Comparison of ENCODE assay signal across 1 cellular context in the genomic region with DNA sequence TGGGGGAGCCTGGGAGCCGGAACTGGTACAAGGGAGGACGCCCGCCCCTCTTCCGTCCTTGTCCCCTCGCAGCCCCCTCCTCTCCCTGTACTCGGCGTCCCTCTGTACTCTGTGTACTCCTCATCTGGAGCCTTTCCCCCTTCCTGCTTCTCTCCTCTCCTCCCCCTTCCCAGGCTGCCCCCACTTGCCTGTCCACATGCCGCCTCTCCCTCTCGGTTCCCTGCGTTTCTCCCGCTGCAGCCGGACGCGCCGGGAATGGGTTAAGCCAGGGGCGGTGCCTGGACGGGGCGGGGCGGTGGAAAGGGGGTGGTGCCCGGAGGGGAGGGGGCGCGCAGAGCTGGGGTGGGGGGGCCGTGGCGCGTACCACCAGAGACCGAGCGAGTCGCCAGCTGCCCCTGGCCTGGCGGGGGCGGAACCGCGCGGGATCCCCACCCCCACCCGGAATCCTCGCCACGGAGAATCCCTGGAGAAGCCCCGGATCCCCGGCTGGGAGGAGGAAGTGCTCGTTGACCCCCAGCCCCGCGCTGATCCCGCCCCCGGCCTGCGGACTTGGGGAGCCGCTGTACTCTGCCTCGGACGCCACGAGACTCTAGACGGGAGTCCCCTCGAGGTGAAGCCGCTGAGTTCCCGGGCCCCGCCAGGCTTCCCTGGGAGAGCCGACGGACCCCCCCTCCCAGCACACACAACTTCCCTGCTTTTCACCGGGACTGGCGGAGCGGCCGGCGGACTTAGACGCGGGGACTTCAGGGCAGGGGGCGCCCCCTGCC.
A peak's percentile ranks its signal among the peaks of the same experiment; 100 is the strongest.
TF ChIP-seq lines count a peak whose summit lies in the region.

No MANE protein-coding gene starts in this region.

TF ChIP-seq in HepG2, 621 proteins besides CTCF, POLR2A, EP300 and RAD21 (continued from another document and continues in another):
- no peak for TF ChIP-seq ZSCAN29 (CRISPR knock-in tag; conservative IDR thresholded peaks at IDR 0.05)
- TF ChIP-seq KLF12 (CRISPR knock-in tag; IDR thresholded peaks at IDR 0.05; ENCODE audit: borderline replicate concordance), result no peak
- TF ChIP-seq POGZ (CRISPR knock-in tag; IDR thresholded peaks at IDR 0.05), result no peak
- TF ChIP-seq KLF6 (CRISPR knock-in tag; IDR thresholded peaks at IDR 0.05), result no peak
- TF ChIP-seq GZF1 (CRISPR knock-in tag; IDR thresholded peaks at IDR 0.05), result no peak
- TF ChIP-seq, protein P1, sequence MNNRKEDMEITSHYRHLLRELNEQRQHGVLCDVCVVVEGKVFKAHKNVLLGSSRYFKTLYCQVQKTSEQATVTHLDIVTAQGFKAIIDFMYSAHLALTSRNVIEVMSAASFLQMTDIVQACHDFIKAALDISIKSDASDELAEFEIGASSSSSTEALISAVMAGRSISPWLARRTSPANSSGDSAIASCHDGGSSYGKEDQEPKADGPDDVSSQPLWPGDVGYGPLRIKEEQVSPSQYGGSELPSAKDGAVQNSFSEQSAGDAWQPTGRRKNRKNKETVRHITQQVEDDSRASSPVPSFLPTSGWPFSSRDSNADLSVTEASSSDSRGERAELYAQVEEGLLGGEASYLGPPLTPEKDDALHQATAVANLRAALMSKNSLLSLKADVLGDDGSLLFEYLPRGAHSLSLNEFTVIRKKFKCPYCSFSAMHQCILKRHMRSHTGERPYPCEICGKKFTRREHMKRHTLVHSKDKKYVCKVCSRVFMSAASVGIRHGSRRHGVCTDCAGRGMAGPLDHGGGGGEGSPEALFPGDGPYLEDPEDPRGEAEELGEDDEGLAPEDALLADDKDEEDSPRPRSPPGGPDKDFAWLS (CRISPR knock-in tag; IDR thresholded peaks at IDR 0.05; ENCODE audit: borderline replicate concordance), result no peak
- TF ChIP-seq ZNF441 (CRISPR knock-in tag; IDR thresholded peaks at IDR 0.05; ENCODE audit: borderline replicate concordance), result no peak
- no peak for TF ChIP-seq RBM22 (optimal IDR thresholded peaks at IDR 0.05; ENCODE audit: low read length)
- TF ChIP-seq MBNL3 (CRISPR knock-in tag; conservative IDR thresholded peaks at IDR 0.05), result no peak
- TF ChIP-seq, protein P2, sequence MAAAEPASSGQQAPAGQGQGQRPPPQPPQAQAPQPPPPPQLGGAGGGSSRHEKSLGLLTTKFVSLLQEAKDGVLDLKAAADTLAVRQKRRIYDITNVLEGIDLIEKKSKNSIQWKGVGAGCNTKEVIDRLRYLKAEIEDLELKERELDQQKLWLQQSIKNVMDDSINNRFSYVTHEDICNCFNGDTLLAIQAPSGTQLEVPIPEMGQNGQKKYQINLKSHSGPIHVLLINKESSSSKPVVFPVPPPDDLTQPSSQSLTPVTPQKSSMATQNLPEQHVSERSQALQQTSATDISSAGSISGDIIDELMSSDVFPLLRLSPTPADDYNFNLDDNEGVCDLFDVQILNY (CRISPR knock-in tag; conservative IDR thresholded peaks at IDR 0.05), result no peak
- TF ChIP-seq, protein P3, sequence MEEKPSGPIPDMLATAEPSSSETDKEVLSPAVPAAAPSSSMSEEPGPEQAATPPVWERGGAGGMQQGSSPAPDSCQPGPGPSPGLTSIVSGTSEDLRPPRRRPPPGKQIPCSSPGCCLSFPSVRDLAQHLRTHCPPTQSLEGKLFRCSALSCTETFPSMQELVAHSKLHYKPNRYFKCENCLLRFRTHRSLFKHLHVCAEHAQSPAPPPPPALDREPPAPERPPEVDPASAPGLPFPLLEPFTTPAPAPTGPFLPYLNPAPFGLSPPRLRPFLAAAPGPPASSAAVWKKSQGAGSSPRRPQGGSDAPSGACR (CRISPR knock-in tag; IDR thresholded peaks at IDR 0.05), result peak; percentile 16; the same call in 1 of the 2 replicates
- TF ChIP-seq, protein P4, sequence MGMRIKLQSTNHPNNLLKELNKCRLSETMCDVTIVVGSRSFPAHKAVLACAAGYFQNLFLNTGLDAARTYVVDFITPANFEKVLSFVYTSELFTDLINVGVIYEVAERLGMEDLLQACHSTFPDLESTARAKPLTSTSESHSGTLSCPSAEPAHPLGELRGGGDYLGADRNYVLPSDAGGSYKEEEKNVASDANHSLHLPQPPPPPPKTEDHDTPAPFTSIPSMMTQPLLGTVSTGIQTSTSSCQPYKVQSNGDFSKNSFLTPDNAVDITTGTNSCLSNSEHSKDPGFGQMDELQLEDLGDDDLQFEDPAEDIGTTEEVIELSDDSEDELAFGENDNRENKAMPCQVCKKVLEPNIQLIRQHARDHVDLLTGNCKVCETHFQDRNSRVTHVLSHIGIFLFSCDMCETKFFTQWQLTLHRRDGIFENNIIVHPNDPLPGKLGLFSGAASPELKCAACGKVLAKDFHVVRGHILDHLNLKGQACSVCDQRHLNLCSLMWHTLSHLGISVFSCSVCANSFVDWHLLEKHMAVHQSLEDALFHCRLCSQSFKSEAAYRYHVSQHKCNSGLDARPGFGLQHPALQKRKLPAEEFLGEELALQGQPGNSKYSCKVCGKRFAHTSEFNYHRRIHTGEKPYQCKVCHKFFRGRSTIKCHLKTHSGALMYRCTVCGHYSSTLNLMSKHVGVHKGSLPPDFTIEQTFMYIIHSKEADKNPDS (CRISPR knock-in tag; IDR thresholded peaks at IDR 0.05), result no peak
- TF ChIP-seq KDM2A (CRISPR knock-in tag; IDR thresholded peaks at IDR 0.05; ENCODE audit: borderline replicate concordance, low read depth), result peak; percentile 22; the same call in 1 of the 2 replicates
- 0 out of 2 replicates have a peak, but pooled peaks have one; percentile 24 for TF ChIP-seq MAF1 (CRISPR knock-in tag; IDR thresholded peaks at IDR 0.05; ENCODE audit: borderline replicate concordance)
- TF ChIP-seq, protein P5, sequence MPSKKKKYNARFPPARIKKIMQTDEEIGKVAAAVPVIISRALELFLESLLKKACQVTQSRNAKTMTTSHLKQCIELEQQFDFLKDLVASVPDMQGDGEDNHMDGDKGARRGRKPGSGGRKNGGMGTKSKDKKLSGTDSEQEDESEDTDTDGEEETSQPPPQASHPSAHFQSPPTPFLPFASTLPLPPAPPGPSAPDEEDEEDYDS (CRISPR knock-in tag; IDR thresholded peaks at IDR 0.05), result peak; percentile 82
- no peak; the same call in 1 of the 2 replicates for TF ChIP-seq BORCS8-MEF2B (CRISPR knock-in tag; IDR thresholded peaks at IDR 0.05)
- peak; percentile 30; the same call in 1 of the 2 replicates for TF ChIP-seq RXRB (CRISPR knock-in tag; IDR thresholded peaks at IDR 0.05; ENCODE audit: borderline replicate concordance)
- no peak; the same call in 1 of the 2 replicates for TF ChIP-seq ZNF274 (CRISPR knock-in tag; IDR thresholded peaks at IDR 0.05)
- TF ChIP-seq RARA (CRISPR knock-in tag; IDR thresholded peaks at IDR 0.05), result no peak
- TF ChIP-seq, protein P6, sequence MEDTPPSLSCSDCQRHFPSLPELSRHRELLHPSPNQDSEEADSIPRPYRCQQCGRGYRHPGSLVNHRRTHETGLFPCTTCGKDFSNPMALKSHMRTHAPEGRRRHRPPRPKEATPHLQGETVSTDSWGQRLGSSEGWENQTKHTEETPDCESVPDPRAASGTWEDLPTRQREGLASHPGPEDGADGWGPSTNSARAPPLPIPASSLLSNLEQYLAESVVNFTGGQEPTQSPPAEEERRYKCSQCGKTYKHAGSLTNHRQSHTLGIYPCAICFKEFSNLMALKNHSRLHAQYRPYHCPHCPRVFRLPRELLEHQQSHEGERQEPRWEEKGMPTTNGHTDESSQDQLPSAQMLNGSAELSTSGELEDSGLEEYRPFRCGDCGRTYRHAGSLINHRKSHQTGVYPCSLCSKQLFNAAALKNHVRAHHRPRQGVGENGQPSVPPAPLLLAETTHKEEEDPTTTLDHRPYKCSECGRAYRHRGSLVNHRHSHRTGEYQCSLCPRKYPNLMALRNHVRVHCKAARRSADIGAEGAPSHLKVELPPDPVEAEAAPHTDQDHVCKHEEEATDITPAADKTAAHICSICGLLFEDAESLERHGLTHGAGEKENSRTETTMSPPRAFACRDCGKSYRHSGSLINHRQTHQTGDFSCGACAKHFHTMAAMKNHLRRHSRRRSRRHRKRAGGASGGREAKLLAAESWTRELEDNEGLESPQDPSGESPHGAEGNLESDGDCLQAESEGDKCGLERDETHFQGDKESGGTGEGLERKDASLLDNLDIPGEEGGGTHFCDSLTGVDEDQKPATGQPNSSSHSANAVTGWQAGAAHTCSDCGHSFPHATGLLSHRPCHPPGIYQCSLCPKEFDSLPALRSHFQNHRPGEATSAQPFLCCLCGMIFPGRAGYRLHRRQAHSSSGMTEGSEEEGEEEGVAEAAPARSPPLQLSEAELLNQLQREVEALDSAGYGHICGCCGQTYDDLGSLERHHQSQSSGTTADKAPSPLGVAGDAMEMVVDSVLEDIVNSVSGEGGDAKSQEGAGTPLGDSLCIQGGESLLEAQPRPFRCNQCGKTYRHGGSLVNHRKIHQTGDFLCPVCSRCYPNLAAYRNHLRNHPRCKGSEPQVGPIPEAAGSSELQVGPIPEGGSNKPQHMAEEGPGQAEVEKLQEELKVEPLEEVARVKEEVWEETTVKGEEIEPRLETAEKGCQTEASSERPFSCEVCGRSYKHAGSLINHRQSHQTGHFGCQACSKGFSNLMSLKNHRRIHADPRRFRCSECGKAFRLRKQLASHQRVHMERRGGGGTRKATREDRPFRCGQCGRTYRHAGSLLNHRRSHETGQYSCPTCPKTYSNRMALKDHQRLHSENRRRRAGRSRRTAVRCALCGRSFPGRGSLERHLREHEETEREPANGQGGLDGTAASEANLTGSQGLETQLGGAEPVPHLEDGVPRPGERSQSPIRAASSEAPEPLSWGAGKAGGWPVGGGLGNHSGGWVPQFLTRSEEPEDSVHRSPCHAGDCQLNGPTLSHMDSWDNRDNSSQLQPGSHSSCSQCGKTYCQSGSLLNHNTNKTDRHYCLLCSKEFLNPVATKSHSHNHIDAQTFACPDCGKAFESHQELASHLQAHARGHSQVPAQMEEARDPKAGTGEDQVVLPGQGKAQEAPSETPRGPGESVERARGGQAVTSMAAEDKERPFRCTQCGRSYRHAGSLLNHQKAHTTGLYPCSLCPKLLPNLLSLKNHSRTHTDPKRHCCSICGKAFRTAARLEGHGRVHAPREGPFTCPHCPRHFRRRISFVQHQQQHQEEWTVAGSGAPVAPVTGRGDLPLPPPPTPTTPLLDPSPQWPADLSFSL (CRISPR knock-in tag; IDR thresholded peaks at IDR 0.05), result no peak
- TF ChIP-seq, protein P7, sequence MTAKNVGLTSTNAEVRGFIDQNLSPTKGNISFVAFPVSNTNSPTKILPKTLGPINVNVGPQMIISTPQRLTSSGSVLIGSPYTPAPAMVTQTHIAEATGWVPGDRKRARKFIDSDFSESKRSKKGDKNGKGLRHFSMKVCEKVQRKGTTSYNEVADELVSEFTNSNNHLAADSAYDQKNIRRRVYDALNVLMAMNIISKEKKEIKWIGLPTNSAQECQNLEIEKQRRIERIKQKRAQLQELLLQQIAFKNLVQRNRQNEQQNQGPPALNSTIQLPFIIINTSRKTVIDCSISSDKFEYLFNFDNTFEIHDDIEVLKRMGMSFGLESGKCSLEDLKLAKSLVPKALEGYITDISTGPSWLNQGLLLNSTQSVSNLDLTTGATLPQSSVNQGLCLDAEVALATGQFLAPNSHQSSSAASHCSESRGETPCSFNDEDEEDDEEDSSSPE (CRISPR knock-in tag; IDR thresholded peaks at IDR 0.05), result 0 out of 2 replicates have a peak, but pooled peaks have one; percentile 6
- no peak for TF ChIP-seq ZNF101 (CRISPR knock-in tag; IDR thresholded peaks at IDR 0.05; ENCODE audit: borderline replicate concordance, low read depth)
- TF ChIP-seq ZNF644 (CRISPR knock-in tag; IDR thresholded peaks at IDR 0.05; ENCODE audit: low read depth), result no peak
- no peak; the same call in 1 of the 2 replicates for TF ChIP-seq HIVEP1 (CRISPR knock-in tag; IDR thresholded peaks at IDR 0.05)
- no peak for TF ChIP-seq RFXAP (CRISPR knock-in tag; IDR thresholded peaks at IDR 0.05; ENCODE audit: borderline replicate concordance)
- TF ChIP-seq ZNF296 (CRISPR knock-in tag; conservative IDR thresholded peaks at IDR 0.05), result no peak
- peak; percentile 56 for TF ChIP-seq ELF1 (CRISPR knock-in tag; IDR thresholded peaks at IDR 0.05)
- no peak for TF ChIP-seq STAG1 (CRISPR knock-in tag; IDR thresholded peaks at IDR 0.05)
- TF ChIP-seq ZFP36L1 (CRISPR knock-in tag; IDR thresholded peaks at IDR 0.05), result no peak
- peak; percentile 17; the same call in 1 of the 2 replicates for TF ChIP-seq ZBTB7B (CRISPR knock-in tag; IDR thresholded peaks at IDR 0.05)
- no peak for TF ChIP-seq ZNF20 (CRISPR knock-in tag; IDR thresholded peaks at IDR 0.05)
- no peak for TF ChIP-seq KDM5B (CRISPR knock-in tag; IDR thresholded peaks at IDR 0.05; ENCODE audit: borderline replicate concordance)
- TF ChIP-seq, protein P8, sequence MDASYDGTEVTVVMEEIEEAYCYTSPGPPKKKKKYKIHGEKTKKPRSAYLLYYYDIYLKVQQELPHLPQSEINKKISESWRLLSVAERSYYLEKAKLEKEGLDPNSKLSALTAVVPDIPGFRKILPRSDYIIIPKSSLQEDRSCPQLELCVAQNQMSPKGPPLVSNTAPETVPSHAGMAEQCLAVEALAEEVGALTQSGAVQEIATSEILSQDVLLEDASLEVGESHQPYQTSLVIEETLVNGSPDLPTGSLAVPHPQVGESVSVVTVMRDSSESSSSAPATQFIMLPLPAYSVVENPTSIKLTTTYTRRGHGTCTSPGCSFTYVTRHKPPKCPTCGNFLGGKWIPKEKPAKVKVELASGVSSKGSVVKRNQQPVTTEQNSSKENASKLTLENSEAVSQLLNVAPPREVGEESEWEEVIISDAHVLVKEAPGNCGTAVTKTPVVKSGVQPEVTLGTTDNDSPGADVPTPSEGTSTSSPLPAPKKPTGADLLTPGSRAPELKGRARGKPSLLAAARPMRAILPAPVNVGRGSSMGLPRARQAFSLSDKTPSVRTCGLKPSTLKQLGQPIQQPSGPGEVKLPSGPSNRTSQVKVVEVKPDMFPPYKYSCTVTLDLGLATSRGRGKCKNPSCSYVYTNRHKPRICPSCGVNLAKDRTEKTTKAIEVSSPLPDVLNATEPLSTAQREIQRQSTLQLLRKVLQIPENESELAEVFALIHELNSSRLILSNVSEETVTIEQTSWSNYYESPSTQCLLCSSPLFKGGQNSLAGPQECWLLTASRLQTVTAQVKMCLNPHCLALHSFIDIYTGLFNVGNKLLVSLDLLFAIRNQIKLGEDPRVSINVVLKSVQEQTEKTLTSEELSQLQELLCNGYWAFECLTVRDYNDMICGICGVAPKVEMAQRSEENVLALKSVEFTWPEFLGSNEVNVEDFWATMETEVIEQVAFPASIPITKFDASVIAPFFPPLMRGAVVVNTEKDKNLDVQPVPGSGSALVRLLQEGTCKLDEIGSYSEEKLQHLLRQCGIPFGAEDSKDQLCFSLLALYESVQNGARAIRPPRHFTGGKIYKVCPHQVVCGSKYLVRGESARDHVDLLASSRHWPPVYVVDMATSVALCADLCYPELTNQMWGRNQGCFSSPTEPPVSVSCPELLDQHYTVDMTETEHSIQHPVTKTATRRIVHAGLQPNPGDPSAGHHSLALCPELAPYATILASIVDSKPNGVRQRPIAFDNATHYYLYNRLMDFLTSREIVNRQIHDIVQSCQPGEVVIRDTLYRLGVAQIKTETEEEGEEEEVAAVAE (CRISPR knock-in tag; IDR thresholded peaks at IDR 0.05; ENCODE audit: borderline replicate concordance), result no peak
- TF ChIP-seq ZFP36 (IDR thresholded peaks at IDR 0.05; ENCODE audit: borderline replicate concordance, low read depth, low read length, partially characterized antibody), result no peak
- TF ChIP-seq NR2F1 (CRISPR knock-in tag; IDR thresholded peaks at IDR 0.05), result 0 out of 4 replicates have a peak, but pooled peaks of 1 of the 2 experiments have one; percentile 24
- no peak for TF ChIP-seq MZF1 (CRISPR knock-in tag; IDR thresholded peaks at IDR 0.05; ENCODE audit: borderline replicate concordance)
- TF ChIP-seq EZH2 (conservative IDR thresholded peaks at IDR 0.05; ENCODE audit: low read depth, low read length), result no peak
- no peak for TF ChIP-seq STAT5B (CRISPR knock-in tag; IDR thresholded peaks at IDR 0.05)
- no peak for TF ChIP-seq NR2F2 (IDR thresholded peaks at IDR 0.05; ENCODE audit: borderline replicate concordance, low read depth)
- no peak for TF ChIP-seq ZNF33B (CRISPR knock-in tag; IDR thresholded peaks at IDR 0.05)
- TF ChIP-seq ZSCAN30 (CRISPR knock-in tag; IDR thresholded peaks at IDR 0.05), result no peak
- TF ChIP-seq ZNF180 (CRISPR knock-in tag; IDR thresholded peaks at IDR 0.05; ENCODE audit: borderline replicate concordance, low read depth), result no peak
- no peak for TF ChIP-seq DPF2 (CRISPR knock-in tag; IDR thresholded peaks at IDR 0.05; ENCODE audit: borderline replicate concordance, low read depth)
- peak; percentile 77 for TF ChIP-seq SAP130 (CRISPR knock-in tag; IDR thresholded peaks at IDR 0.05; ENCODE audit: low read depth)
